Comparison of ENCODE assay signal across 1 cellular context in the genomic region with DNA sequence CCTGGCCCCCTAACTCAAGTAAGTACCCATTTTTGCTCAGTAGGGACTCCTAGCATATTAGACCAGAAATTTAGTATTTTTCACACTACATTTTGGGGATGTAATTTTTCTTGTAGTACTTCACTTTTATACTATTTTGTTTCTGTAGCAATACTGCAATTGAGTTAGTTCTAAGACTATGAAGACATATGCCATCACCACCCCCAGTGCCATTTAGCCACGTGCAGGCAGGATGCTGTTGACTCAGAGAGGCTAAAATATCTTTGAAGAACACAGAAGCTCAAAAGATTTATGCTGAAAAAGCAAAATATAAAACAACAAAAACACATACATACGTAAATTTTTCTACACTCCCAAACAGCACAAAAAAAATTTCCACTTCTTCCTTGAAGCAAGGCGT.
TF ChIP-seq lines count a peak whose summit lies in the region.

No MANE protein-coding gene starts in this region.

TF ChIP-seq in K562, 482 proteins besides CTCF, POLR2A, EP300 and RAD21:
- TF ChIP-seq PHF21A (IDR thresholded peaks at IDR 0.05; ENCODE audit: borderline replicate concordance, low read depth) (no peak), CREB1 (IDR thresholded peaks at IDR 0.05) (no peak), CREB1 (CRISPR knock-in tag; IDR thresholded peaks at IDR 0.05) (no peak), C11orf30 (IDR thresholded peaks at IDR 0.05; ENCODE audit: low read depth) (peak; percentile 39; the same call in 1 of the 2 replicates), ZNF316 (IDR thresholded peaks at IDR 0.05) (peak; percentile 71)
